16 cellular contexts compared by ENCODE assay signal in genomic region chr20:11271319-11271718, GRCh38.
DNase-seq lines count a peak whose midpoint lies in the region; ATAC-seq and TF ChIP-seq lines count a peak whose summit lies in the region.
"Had no signal": no experiment of that assay in that cellular context is flagged by ENCODE, and none has a peak within 500 bp of the region (broad histone marks: within the 10 kb centered on the region; RNA-seq: fewer than 3 reads in every experiment).

No MANE protein-coding gene starts in this region.

- no peaks in the 10 kb centered on the region for H3K36me3 ChIP-seq in GM23338 (ENCODE audit: insufficient read depth)
- H3K36me3 ChIP-seq in endodermal cell (ENCODE audit: control insufficient read depth, insufficient read depth, low read length): no peaks in the 10 kb centered on the region
- H3K36me3 ChIP-seq: breast epithelium had no signal

- H3K9me3 Mint-ChIP-seq in GM23338 (no peaks in the 10 kb centered on the region), endodermal cell (no peaks in the 10 kb centered on the region)
- H3K9me3 Mint-ChIP-seq: CD8-positive, alpha-beta T cell; mesothelial cell of epicardium had no signal

- H3K27ac Mint-ChIP-seq in GM23338 (no peak overlapping the region), endodermal cell (no peak overlapping the region)
- H3K27ac Mint-ChIP-seq: CD8-positive, alpha-beta T cell; mesothelial cell of epicardium had no signal

- TF ChIP-seq CTCF in GM23338 (conservative IDR thresholded peaks at IDR 0.05; ENCODE audit: low read depth in 2 of 2) (peak; percentile 40 to 51), endodermal cell (conservative IDR thresholded peaks at IDR 0.05) (peak; percentile 75), GM13976 (IDR thresholded peaks at IDR 0.05; ENCODE audit: borderline replicate concordance, control extremely low read depth, extremely low read depth, insufficient read depth, missing control alignments) (no peak)

- H3K4me3 ChIP-seq in GM23338 (no peak overlapping the region), endodermal cell (ENCODE audit: low read length) (no peak overlapping the region)
- H3K4me3 ChIP-seq: breast epithelium, K562, PC-9 had no signal

- H3K4me2 ChIP-seq in GM23338: no peak overlapping the region
- H3K4me2 ChIP-seq: PC-9 had no signal

- no peaks in the 10 kb centered on the region for H4K20me1 ChIP-seq in GM23338 (replicated peaks; ENCODE audit: insufficient read depth)

- no peaks in the 10 kb centered on the region for H3K27me3 ChIP-seq in GM23338 (ENCODE audit: insufficient read depth)
- peaks cover 38% of the 10 kb centered on the region for H3K27me3 ChIP-seq in endodermal cell (ENCODE audit: control insufficient read depth, insufficient read depth, low read length, poor library complexity, severe bottlenecking)
- H3K27me3 ChIP-seq: breast epithelium had no signal

- H3K36me3 Mint-ChIP-seq in GM23338 (ENCODE audit: low read depth) (no peaks in the 10 kb centered on the region), endodermal cell (ENCODE audit: low read depth) (no peaks in the 10 kb centered on the region)
- H3K36me3 Mint-ChIP-seq: CD8-positive, alpha-beta T cell; mesothelial cell of epicardium had no signal

- H3K4me1 Mint-ChIP-seq in GM23338 (peaks cover 57% of the 10 kb centered on the region), endodermal cell (peaks cover 63% of the 10 kb centered on the region)

- WGBS in endodermal cell (ENCODE audit: insufficient coverage in 1 of 2, insufficient read length in 1 of 2), 2 experiments: 21 to 47% methylated on average over 4 to 6 of the region's 6 CpGs

- H3K4me1 ChIP-seq in GM23338 (ENCODE audit: insufficient read depth) (peaks cover 23% of the 10 kb centered on the region), endodermal cell (ENCODE audit: control insufficient read depth, insufficient read depth, low read length) (peaks cover 19% of the 10 kb centered on the region)
- H3K4me1 ChIP-seq: breast epithelium had no signal

- H3K9ac ChIP-seq in endodermal cell (ENCODE audit: extremely low read depth, low read length, poor library complexity, severe bottlenecking): no peak overlapping the region

- DNase-seq in GM23338 (ENCODE audit: low spot score): peak; percentile 84
- DNase-seq in NCI-H69 (lab: John Stamatoyannopoulos, UW): peak; percentile 53
- DNase-seq in endodermal cell: peak; percentile 91
- DNase-seq in retina: peak; percentile 39
- DNase-seq in stimulated activated CD4-positive, alpha-beta T cell treated with anti-CD3 and anti-CD28 coated beads, Interleukin-1b, Interleukin-23, amount 100 ng/mL, for 48 hours: no peak
- no peak for DNase-seq in GM13976 (ENCODE audit: low spot score)
- DNase-seq: activated CD4-positive, alpha-beta T cell treated with anti-CD3 and anti-CD28 coated beads, Interleukin-2, amount 50 U/mL, for 4 hours; activated effector memory CD4-positive, alpha-beta T cell treated with anti-CD3 and anti-CD28 coated beads, Interleukin-2, amount 50 U/mL, for 16 hours; CD8-positive, alpha-beta T cell; NCI-H1694 treated with DMSO at 0.1 percent for 48 hours; T-helper 2 cell had no signal

- H3K4me3 Mint-ChIP-seq in GM23338 (no peak overlapping the region), endodermal cell (no peak overlapping the region)
- H3K4me3 Mint-ChIP-seq: CD8-positive, alpha-beta T cell; mesothelial cell of epicardium had no signal

- in situ Hi-C loops in GM13976 (cut with MboI; ENCODE audit: low sequenced_read_pairs, unreplicated experiment): loop anchor here (25.0 kb wide), 1 partner anchor 709 kb away; no protein-coding TSS in a partner anchor

- no peaks in the 10 kb centered on the region for H3K79me2 ChIP-seq in GM23338 (replicated peaks; ENCODE audit: insufficient read depth)

- no peaks in the 10 kb centered on the region for H3K9me3 ChIP-seq in endodermal cell (ENCODE audit: control insufficient read depth, low read length)
- H3K9me3 ChIP-seq: breast epithelium had no signal

- H3K9me2 ChIP-seq in GM23338 (ENCODE audit: insufficient read depth): peaks cover 3% of the 10 kb centered on the region; the same call in 1 of the 2 replicates

- H2AFZ ChIP-seq in GM23338: peak overlapping the region; percentile 52; the same call in 1 of the 2 replicates
- H2AFZ ChIP-seq: PC-9 had no signal

- ATAC-seq in GM23338 (peak; percentile 88), HG03460 (IDR thresholded peaks at IDR 0.05; ENCODE audit: unreplicated experiment) (no peak)
- ATAC-seq: CD8-positive, alpha-beta T cell; K562 had no signal

- peaks cover 4% of the 10 kb centered on the region for H3K27me3 Mint-ChIP-seq in GM23338 (ENCODE audit: insufficient read depth, low read depth, poor library complexity)
- H3K27me3 Mint-ChIP-seq in endodermal cell (ENCODE audit: insufficient read depth): peaks cover 36% of the 10 kb centered on the region

- H3F3A ChIP-seq in GM23338 (replicated peaks; ENCODE audit: low read depth): no peaks in the 10 kb centered on the region; the same call in 1 of the 2 replicates

- H3K27ac ChIP-seq in GM23338 (ENCODE audit: low read depth) (no peak overlapping the region), endodermal cell (ENCODE audit: low read depth, low read length) (no peak overlapping the region)
- H3K27ac ChIP-seq: breast epithelium, PC-9 had no signal

TF ChIP-seq in GM23338, 12 proteins besides CTCF, POLR2A, EP300 and RAD21 (continues in another document):
- TF ChIP-seq ZNF114 (CRISPR knock-in tag; IDR thresholded peaks at IDR 0.05) (peak; percentile 77; the same call in 1 of the 2 replicates), ZNF462 (CRISPR knock-in tag; IDR thresholded peaks at IDR 0.05) (peak; percentile 89; the same call in 1 of the 2 replicates), ZNF331 (CRISPR knock-in tag; IDR thresholded peaks at IDR 0.05; ENCODE audit: low read depth) (peak; percentile 2; the same call in 1 of the 2 replicates)

Comparison
In these comparisons a context has a peak if more than half of its experiments do, and no peak if none do; other contexts are left out.
1. DNase-seq: peak in GM23338 (single experiment), NCI-H69 (single experiment), endodermal cell (single experiment) and retina (single experiment); none in stimulated activated CD4-positive, alpha-beta T cell treated with anti-CD3 and anti-CD28 coated beads, Interleukin-1b, Interleukin-23, amount 100 ng/mL, for 48 hours (single experiment) and GM13976 (single experiment).